Comparison of ENCODE assay signal across 1 cellular context in genomic region chr5:79236364-79236969, GRCh38.
TF ChIP-seq lines count a peak whose summit lies in the region.

No MANE protein-coding gene starts in this region.

TF ChIP-seq in K562, 482 proteins besides CTCF, POLR2A, EP300 and RAD21 (continued from another document):
- no peak for TF ChIP-seq ZNF318 (IDR thresholded peaks at IDR 0.05; ENCODE audit: borderline replicate concordance in 1 of 2, low read depth in 1 of 2)
- no peak for TF ChIP-seq ZEB2 (IDR thresholded peaks at IDR 0.05)
- peak; percentile 35 for TF ChIP-seq CCNT2 (IDR thresholded peaks at IDR 0.05; ENCODE audit: borderline replicate concordance, extremely low read depth, insufficient read length, low read depth, low read length)
- TF ChIP-seq BCLAF1 (IDR thresholded peaks at IDR 0.05; ENCODE audit: borderline replicate concordance in 1 of 2, control insufficient read depth in 1 of 2, low read depth in 2 of 2, low read length in 1 of 2), result no peak
- TF ChIP-seq IRF9 (tag; IDR thresholded peaks at IDR 0.05), result no peak
- TF ChIP-seq SRSF3 (IDR thresholded peaks at IDR 0.05; ENCODE audit: insufficient read depth, low read length), result no peak
- no peak for TF ChIP-seq COPS2 (conservative IDR thresholded peaks at IDR 0.05)
- no peak for TF ChIP-seq RB1 (IDR thresholded peaks at IDR 0.05; ENCODE audit: low read depth)
- TF ChIP-seq MAZ (CRISPR knock-in tag; conservative IDR thresholded peaks at IDR 0.05 in 1 of 2, IDR thresholded peaks at IDR 0.05 in 1 of 2), result 0 out of 4 replicates have a peak, but pooled peaks of 1 of the 2 experiments have one; percentile 2
- TF ChIP-seq ZNF584 (CRISPR knock-in tag; IDR thresholded peaks at IDR 0.05; ENCODE audit: low read depth), result no peak
- no peak for TF ChIP-seq NKRF (IDR thresholded peaks at IDR 0.05; ENCODE audit: borderline replicate concordance)
- no peak for TF ChIP-seq CHCHD3 (CRISPR knock-in tag; IDR thresholded peaks at IDR 0.05)
- TF ChIP-seq THRB (CRISPR knock-in tag; conservative IDR thresholded peaks at IDR 0.05), result no peak
- peak; percentile 22; the same call in 1 of the 2 replicates for TF ChIP-seq E2F1 (CRISPR knock-in tag; IDR thresholded peaks at IDR 0.05)
- no peak for TF ChIP-seq E2F4 (CRISPR knock-in tag; IDR thresholded peaks at IDR 0.05; ENCODE audit: low read depth)
- TF ChIP-seq ARID3B (CRISPR knock-in tag; IDR thresholded peaks at IDR 0.05; ENCODE audit: borderline replicate concordance), result no peak
- TF ChIP-seq MTA3 (IDR thresholded peaks at IDR 0.05; ENCODE audit: borderline replicate concordance), result no peak
- no peak for TF ChIP-seq CREBBP (IDR thresholded peaks at IDR 0.05; ENCODE audit: low read depth, low read length)
- peak; percentile 68 for TF ChIP-seq PRPF4 (IDR thresholded peaks at IDR 0.05; ENCODE audit: insufficient read depth, low read depth, low read length, poor library complexity, severe bottlenecking)
- TF ChIP-seq MEF2D (tag; conservative IDR thresholded peaks at IDR 0.05; ENCODE audit: low read depth), result no peak
- TF ChIP-seq ZNF830 (CRISPR knock-in tag; IDR thresholded peaks at IDR 0.05), result no peak
- peak; percentile 88 for TF ChIP-seq RBFOX2 (IDR thresholded peaks at IDR 0.05; ENCODE audit: low read depth, low read length)
- TF ChIP-seq HMGXB4 (CRISPR knock-in tag; IDR thresholded peaks at IDR 0.05), result peak; percentile 16; the same call in 1 of the 2 replicates
TF ChIP-seq in K562: peak in this region for 19.
